Comparison of ENCODE assay signal across 15 cellular contexts in genomic region chr4:23337292-23337691, GRCh38.
DNase-seq lines count a peak whose midpoint lies in the region; ATAC-seq and TF ChIP-seq lines count a peak whose summit lies in the region.
"Had no signal": no experiment of that assay in that cellular context is flagged by ENCODE, and none has a peak within 500 bp of the region (broad histone marks: within the 10 kb centered on the region; RNA-seq: fewer than 3 reads in every experiment).

No MANE protein-coding gene starts in this region.

- in situ Hi-C loops in astrocyte of the cerebellum (cut with HindIII; ENCODE audit: low sequenced_read_pairs) = no loop called here

- H3K27ac ChIP-seq in C4-2B = no peak overlapping the region
- H3K27ac ChIP-seq: epithelial cell of prostate had no signal

- ATAC-seq in left lobe of liver = peak; percentile 79
- ATAC-seq: activated CD4-positive, CD25-positive, alpha-beta regulatory T cell treated with anti-CD3 and anti-CD28 coated beads, Interleukin-2, amount 50 U/mL, for 24 hours; activated T-cell treated with anti-CD3 and anti-CD28 coated beads, Interleukin-2, amount 50 U/mL, for 72 hours; natural killer cell treated with Interleukin-12 subunit alpha and Interleukin-12 subunit beta and Interleukin-15 and Interleukin-18, amount 100 ng/mL, for 72 hours had no signal

- DNase-seq in LHCN-M2 (ENCODE audit: low read depth) (peak; percentile 5), astrocyte of the cerebellum (ENCODE audit: low read depth) (no peak), left lobe of liver (ENCODE audit: low spot score) (no peak), anterior cingulate cortex (lab: John Stamatoyannopoulos, UW) (no peak), NCI-H187 treated with DMSO at 0.1 percent for 48 hours (lab: John Stamatoyannopoulos, UW) (no peak), NCI-H524 treated with DMSO at 0.1 percent for 48 hours (lab: John Stamatoyannopoulos, UW) (no peak), islet precursor cell (no peak)
- DNase-seq: activated T-cell treated with anti-CD3 and anti-CD28 coated beads, Interleukin-2, amount 50 U/mL, for 72 hours; C1 segment of cervical spinal cord; Right ventricle myocardium superior; stimulated activated CD4-positive, alpha-beta T cell treated with anti-CD3 and anti-CD28 coated beads, Interleukin-15, amount 100 ng/mL, for 24 hours had no signal

- no peak overlapping the region for H3K4me3 ChIP-seq in astrocyte of the cerebellum (ENCODE audit: low read depth, low read length)

- TF ChIP-seq CTCF in C4-2B (conservative IDR thresholded peaks at IDR 0.05) (peak; percentile 23; the same call in 1 of the 2 replicates), astrocyte of the cerebellum (IDR thresholded peaks at IDR 0.05; ENCODE audit: low read depth, low read length, missing control alignments) (peak; percentile 30)
